ENCODE assay signal across 15 cellular contexts in genomic region chr1:41758904-41759548, GRCh38.
A peak's percentile ranks its signal among the peaks of the same experiment; 100 is the strongest.
DNase-seq lines count a peak whose midpoint lies in the region; ATAC-seq, FAIRE-seq and TF ChIP-seq lines count a peak whose summit lies in the region.
"Had no signal": no experiment of that assay in that cellular context is flagged by ENCODE, and none has a peak within 500 bp of the region (broad histone marks: within the 10 kb centered on the region; RNA-seq: fewer than 3 reads in every experiment).

No MANE protein-coding gene starts in this region.

- no peak for TF ChIP-seq CTCF in astrocyte (IDR thresholded peaks at IDR 0.05; ENCODE audit: insufficient read depth, low read depth, low read length)
- no peak for TF ChIP-seq CTCF in foreskin keratinocyte (conservative IDR thresholded peaks at IDR 0.05)
- no peak for TF ChIP-seq CTCF in mucosa of descending colon (IDR thresholded peaks at IDR 0.05)
- TF ChIP-seq CTCF in right atrium auricular region (IDR thresholded peaks at IDR 0.05), result no peak

- no peak overlapping the region for H2AFZ ChIP-seq in astrocyte (ENCODE audit: low read depth, low read length)

- H3K4me1 ChIP-seq in astrocyte (ENCODE audit: insufficient read depth, low read length) (peaks cover 12% of the 10 kb centered on the region), foreskin keratinocyte (no peaks in the 10 kb centered on the region), mucosa of descending colon (ENCODE audit: low read depth) (no peaks in the 10 kb centered on the region), right atrium auricular region (peaks cover 0 to 3% of the 10 kb centered on the region in 2 donors)

- no peaks in the 10 kb centered on the region for H4K20me1 ChIP-seq in astrocyte (ENCODE audit: insufficient read depth, low read length)

- no peak overlapping the region for H3K4me3 Mint-ChIP-seq in astrocyte (ENCODE audit: unreplicated experiment)

- intact Hi-C loops in mucosa of descending colon (cut with DNase I, micrococcal nuclease), result no loop called here

- H3K9me3 Mint-ChIP-seq in astrocyte (ENCODE audit: unreplicated experiment), result peaks cover 2% of the 10 kb centered on the region

- peak overlapping the region; percentile 48 for H3K4me2 ChIP-seq in astrocyte (ENCODE audit: low read length)

- H3K27ac Mint-ChIP-seq in astrocyte (ENCODE audit: unreplicated experiment), result no peak overlapping the region

- H3K9ac ChIP-seq in astrocyte (ENCODE audit: low read length), result peak overlapping the region; percentile 1

- DNase-seq in AG08396 (ENCODE audit: low spot score) (peak; percentile 28), HS-5 (ENCODE audit: low read depth) (peak; percentile 78), astrocyte (ENCODE audit: low read depth) (peak; percentile 86), foreskin keratinocyte (peak; percentile 46 to 77), substantia nigra (lab: John Stamatoyannopoulos, UW) (no peak), mucosa of descending colon (no peak), right atrium auricular region (ENCODE audit: low spot score) (no peak)
- DNase-seq: ACHN; activated naive CD4-positive, alpha-beta T cell treated with anti-CD3 and anti-CD28 coated beads, Interleukin-2, amount 50 U/mL, for 16 hours; nucleus accumbens; stimulated activated CD4-positive, alpha-beta T cell treated with anti-CD3 and anti-CD28 coated beads, Interleukin-12 subunit alpha, Interleukin-12 subunit beta, amount 100 ng/mL, for 4 hours; SW 1271 had no signal

- no peaks in the 10 kb centered on the region for H3K4me1 Mint-ChIP-seq in astrocyte (ENCODE audit: low read depth, unreplicated experiment)

- H3K36me3 Mint-ChIP-seq in astrocyte (ENCODE audit: low read depth, unreplicated experiment), result peaks cover 2% of the 10 kb centered on the region

- ATAC-seq in foreskin keratinocyte, result peak; percentile 55
- ATAC-seq in mucosa of descending colon, result no peak
- ATAC-seq in GM18520 (IDR thresholded peaks at IDR 0.05; ENCODE audit: unreplicated experiment), result no peak
- ATAC-seq: activated CD4-positive, CD25-positive, alpha-beta regulatory T cell treated with anti-CD3 and anti-CD28 coated beads, Interleukin-2, amount 50 U/mL, for 24 hours had no signal

- H3K27me3 ChIP-seq in astrocyte (ENCODE audit: insufficient read depth, low read length) (no peaks in the 10 kb centered on the region), foreskin keratinocyte (no peaks in the 10 kb centered on the region), right atrium auricular region (no peaks in the 10 kb centered on the region)

- H3K27ac ChIP-seq in astrocyte (ENCODE audit: low read depth, low read length) (peak overlapping the region; percentile 57), foreskin keratinocyte (no peak overlapping the region), substantia nigra (ENCODE audit: low read depth, low read length, poor library complexity, severe bottlenecking) (no peak overlapping the region), right atrium auricular region (no peak overlapping the region)
- H3K27ac ChIP-seq: thoracic aorta had no signal

- H3K9me3 ChIP-seq in astrocyte (ENCODE audit: insufficient read depth, low read depth, low read length) (no peaks in the 10 kb centered on the region), mucosa of descending colon (peaks cover 2% of the 10 kb centered on the region), right atrium auricular region (no peaks in the 10 kb centered on the region)
- H3K9me3 ChIP-seq: thoracic aorta had no signal

- no peak for FAIRE-seq in astrocyte (lab: Jason Lieb, UNC)

- H3K36me3 ChIP-seq in astrocyte (ENCODE audit: insufficient read depth, low read length) (no peaks in the 10 kb centered on the region), mucosa of descending colon (ENCODE audit: low read depth) (no peaks in the 10 kb centered on the region), right atrium auricular region (no peaks in the 10 kb centered on the region)
- H3K36me3 ChIP-seq: thoracic aorta had no signal

- peaks cover 19% of the 10 kb centered on the region for H3K27me3 Mint-ChIP-seq in astrocyte (ENCODE audit: low read depth, unreplicated experiment)

- peaks cover 7% of the 10 kb centered on the region for H3K79me2 ChIP-seq in astrocyte (ENCODE audit: insufficient read depth, low read length)

- H3K4me3 ChIP-seq in astrocyte (ENCODE audit: insufficient read depth, low read depth, low read length) (no peak overlapping the region), mucosa of descending colon (no peak overlapping the region), right atrium auricular region (no peak overlapping the region)
- H3K4me3 ChIP-seq: thoracic aorta had no signal

Comparison
In these comparisons a context has a peak if more than half of its experiments do, and no peak if none do; other contexts are left out.
1. DNase-seq: peak in AG08396 (single experiment), HS-5 (single experiment), astrocyte (single experiment) and foreskin keratinocyte (2 of 2); none in substantia nigra (0 of 49), mucosa of descending colon (0 of 3) and right atrium auricular region (single experiment).